Comparison of ENCODE assay signal across 8 cellular contexts in genomic region chr17:56909742-56910508, GRCh38. TPM values are rescaled to one million over a fixed set of nuclear protein-coding genes. Genes with fewer than 3 reads are reported as not detected.
DNase-seq lines count a peak whose midpoint lies in the region; ATAC-seq and TF ChIP-seq lines count a peak whose summit lies in the region.

No MANE protein-coding gene starts in this region.

- POLR2A ChIA-PET in naive thymus-derived CD4-positive, alpha-beta T cell (lab: Charles Lee): no interaction called here

- H3K36me3 ChIP-seq in MM.1S (replicated peaks; ENCODE audit: insufficient read depth, low read length) (peaks cover 18% of the 10 kb centered on the region), colonic mucosa (peaks cover 14% of the 10 kb centered on the region)
- H3K36me3 ChIP-seq in naive thymus-derived CD4-positive, alpha-beta T cell (ENCODE audit: control insufficient read depth in 2 of 3, insufficient read depth in 3 of 3, low read length in 3 of 3): peaks cover 0 to 46% (median 0%) of the 10 kb centered on the region in 3 experiments

- H3K36me3 Mint-ChIP-seq in CD14-positive monocyte (peaks cover 47 to 56% of the 10 kb centered on the region in 2 donors), chondrocyte (ENCODE audit: low read depth) (peaks cover 13% of the 10 kb centered on the region)
- peaks cover 11 to 47% (median 27%) of the 10 kb centered on the region in 5 donors for H3K36me3 Mint-ChIP-seq in naive thymus-derived CD4-positive, alpha-beta T cell

- H3K27me3 ChIP-seq in MM.1S (replicated peaks; ENCODE audit: insufficient read depth, low read length) (no peaks in the 10 kb centered on the region), colonic mucosa (no peaks in the 10 kb centered on the region)
- H3K27me3 ChIP-seq in naive thymus-derived CD4-positive, alpha-beta T cell (ENCODE audit: control insufficient read depth in 2 of 2, insufficient read depth in 2 of 2, low read length in 2 of 2): no peaks in the 10 kb centered on the region

- H3K4me3 ChIP-seq in MM.1S (ENCODE audit: low read length) (peak overlapping the region; percentile 52), colonic mucosa (no peak overlapping the region)
- H3K4me3 ChIP-seq in naive thymus-derived CD4-positive, alpha-beta T cell (ENCODE audit: low read length): no peak overlapping the region

- peaks cover 22% of the 10 kb centered on the region for H4K20me1 ChIP-seq in MM.1S (ENCODE audit: insufficient read depth, low read length)

- peak overlapping the region; percentile 85 for H3K4me2 ChIP-seq in MM.1S (ENCODE audit: low read depth, low read length)

- H3K9ac ChIP-seq in MM.1S (ENCODE audit: low read length) (peak overlapping the region; percentile 53; the same call in 1 of the 2 replicates), colonic mucosa (ENCODE audit: low read depth in 2 of 2, low read length in 2 of 2) (peak overlapping the region in 1 of 2 donors; percentile 4)

- H3K27ac Mint-ChIP-seq in CD14-positive monocyte (peak overlapping the region; percentile 73 to 98 (median 96)), chondrocyte (ENCODE audit: unreplicated experiment) (no peak overlapping the region)
- peak overlapping the region; percentile 15 to 89 (median 74) for H3K27ac Mint-ChIP-seq in naive thymus-derived CD4-positive, alpha-beta T cell

- H3K27ac ChIP-seq in MM.1S (ENCODE audit: low read length): peak overlapping the region; percentile 61; the same call in 1 of the 2 replicates
- peak overlapping the region; percentile 2 for H3K27ac ChIP-seq in colonic mucosa
- peak overlapping the region; percentile 41 for H3K27ac ChIP-seq in naive thymus-derived CD4-positive, alpha-beta T cell (ENCODE audit: low read depth, low read length)

- H3K9me2 ChIP-seq in MM.1S (replicated peaks; ENCODE audit: insufficient read depth, low read length): no peaks in the 10 kb centered on the region

- H3K9me3 ChIP-seq in MM.1S (replicated peaks; ENCODE audit: insufficient read depth, low read length) (no peaks in the 10 kb centered on the region), colonic mucosa (no peaks in the 10 kb centered on the region)
- H3K9me3 ChIP-seq in naive thymus-derived CD4-positive, alpha-beta T cell (ENCODE audit: control insufficient read depth in 2 of 3, low read length in 3 of 3): no peaks in the 10 kb centered on the region

- H3K4me1 ChIP-seq in MM.1S (ENCODE audit: low read length) (peaks cover 31% of the 10 kb centered on the region), colonic mucosa (peaks cover 6% of the 10 kb centered on the region)
- H3K4me1 ChIP-seq in naive thymus-derived CD4-positive, alpha-beta T cell (ENCODE audit: control insufficient read depth in 2 of 2, insufficient read depth in 2 of 2, low read length in 2 of 2): peaks cover 31 to 36% of the 10 kb centered on the region in 2 donors

- peaks cover 0 to 2% (median 0%) of the 10 kb centered on the region in 3 donors for H3K27me3 Mint-ChIP-seq in CD14-positive monocyte (ENCODE audit: low read depth in 3 of 3)
- no peaks in the 10 kb centered on the region for H3K27me3 Mint-ChIP-seq in naive thymus-derived CD4-positive, alpha-beta T cell
- no peaks in the 10 kb centered on the region for H3K27me3 Mint-ChIP-seq in chondrocyte (ENCODE audit: low read depth)

- peaks cover 70% of the 10 kb centered on the region for H3K4me1 Mint-ChIP-seq in CD14-positive monocyte
- peaks cover 40 to 64% (median 53%) of the 10 kb centered on the region in 7 donors for H3K4me1 Mint-ChIP-seq in naive thymus-derived CD4-positive, alpha-beta T cell
- H3K4me1 Mint-ChIP-seq in chondrocyte (ENCODE audit: low read depth): peaks cover 28% of the 10 kb centered on the region

- H3K79me2 ChIP-seq in MM.1S (ENCODE audit: low read length): peaks cover 93% of the 10 kb centered on the region

- H3F3A ChIP-seq in MM.1S (ENCODE audit: insufficient read depth, low read length): peaks cover 39% of the 10 kb centered on the region

- intact Hi-C loops in CD14-positive monocyte (cut with micrococcal nuclease) (loop anchor here in 1 of 2 donors (5.0 kb wide), 1 partner anchor 78 kb away; the partner anchor contains the start of genes C17orf67 and DGKE), colonic mucosa (cut with DNase I) (no loop called here)
- intact Hi-C loops in naive thymus-derived CD4-positive, alpha-beta T cell (cut with micrococcal nuclease): loop anchor here (5.0 kb wide), 4 partner anchors 67 to 1488 kb away; partner anchors contain the start of genes MMD (in 1 of the 2), SCPEP1 (in 1 of the 2) and VEZF1 (in 1 of the 2)

- peak overlapping the region; percentile 95 to 98 for H3K4me3 Mint-ChIP-seq in CD14-positive monocyte
- H3K4me3 Mint-ChIP-seq in naive thymus-derived CD4-positive, alpha-beta T cell: peak overlapping the region; percentile 29 to 95 (median 66)
- no peak overlapping the region for H3K4me3 Mint-ChIP-seq in chondrocyte (ENCODE audit: unreplicated experiment)

- CTCF ChIA-PET in naive thymus-derived CD4-positive, alpha-beta T cell (lab: Charles Lee): no interaction called here

- no peak overlapping the region for H2AFZ ChIP-seq in MM.1S (ENCODE audit: low read length)

- TF ChIP-seq CTCF in CD14-positive monocyte (IDR thresholded peaks at IDR 0.05) (no peak), MM.1S (IDR thresholded peaks at IDR 0.05; ENCODE audit: low read length) (no peak), colonic mucosa (IDR thresholded peaks at IDR 0.05) (no peak), chondrocyte (IDR thresholded peaks at IDR 0.05) (no peak)

- DNase-seq in CD14-positive monocyte (ENCODE audit: low spot score): no peak
- no peak for DNase-seq in MM.1S
- DNase-seq in colonic mucosa: peak; percentile 61
- DNase-seq in naive thymus-derived CD4-positive, alpha-beta T cell: no peak
- DNase-seq in chondrocyte (ENCODE audit: low spot score): no peak

- peaks cover 0 to 2% (median 0%) of the 10 kb centered on the region in 7 donors for H3K9me3 Mint-ChIP-seq in CD14-positive monocyte
- H3K9me3 Mint-ChIP-seq in naive thymus-derived CD4-positive, alpha-beta T cell: peaks cover 0 to 2% (median 0%) of the 10 kb centered on the region in 11 donors
- H3K9me3 Mint-ChIP-seq in chondrocyte (ENCODE audit: low read depth): no peaks in the 10 kb centered on the region

- ATAC-seq in naive thymus-derived CD4-positive, alpha-beta T cell: no peak
- ATAC-seq in HG02623 (IDR thresholded peaks at IDR 0.05; ENCODE audit: unreplicated experiment) (no peak), GM19467 (IDR thresholded peaks at IDR 0.05; ENCODE audit: unreplicated experiment) (no peak), HG02610 (IDR thresholded peaks at IDR 0.05; ENCODE audit: unreplicated experiment) (no peak)

RNA-seq across cellular contexts. Expression of gene TRIM25, which starts 3.9 kb away (rescaled TPM):
- 10 to 100 TPM in 1 of 2 donors, 1 to 10 TPM in 1; 5.4 to 11.2 TPM for polyA plus RNA-seq in CD14-positive monocyte
- total RNA-seq in colonic mucosa (10 to 100 TPM; 69.9 to 98.1 TPM), chondrocyte (19.2 to 31.7 TPM (median 19.6 TPM) in 3 replicates)
- total RNA-seq in naive thymus-derived CD4-positive, alpha-beta T cell: 100 to 1,000 TPM in 1 of 5 experiments, 10 to 100 TPM in 4; 45.9 to 133 (median 61.8) TPM
- polyA plus RNA-seq in naive thymus-derived CD4-positive, alpha-beta T cell: 1 to 10 TPM; 4.8 to 8.1 TPM

RNA-seq across cellular contexts. Expression of gene COIL, which starts 50.9 kb away (rescaled TPM):
- 1 to 10 TPM; 5.3 to 6.6 TPM for polyA plus RNA-seq in CD14-positive monocyte
- total RNA-seq in colonic mucosa (10 to 100 TPM; 14.1 to 14.8 TPM), chondrocyte (11.2 to 13.4 TPM (median 12.2 TPM) in 3 replicates)
- 10 to 100 TPM; 13.1 to 22.7 (median 19.0) TPM for total RNA-seq in naive thymus-derived CD4-positive, alpha-beta T cell
- polyA plus RNA-seq in naive thymus-derived CD4-positive, alpha-beta T cell: 10 to 100 TPM; 13.0 to 18.6 TPM

Comparison
In these comparisons a context has a peak if more than half of its experiments do, and no peak if none do; other contexts are left out.
1. H3K27ac ChIP-seq: peak in every context shown above with its lines; median percentile 61 in MM.1S; 41 in naive thymus-derived CD4-positive, alpha-beta T cell; 2 in colonic mucosa.